11 cellular contexts compared by ENCODE assay signal in the genomic region with DNA sequence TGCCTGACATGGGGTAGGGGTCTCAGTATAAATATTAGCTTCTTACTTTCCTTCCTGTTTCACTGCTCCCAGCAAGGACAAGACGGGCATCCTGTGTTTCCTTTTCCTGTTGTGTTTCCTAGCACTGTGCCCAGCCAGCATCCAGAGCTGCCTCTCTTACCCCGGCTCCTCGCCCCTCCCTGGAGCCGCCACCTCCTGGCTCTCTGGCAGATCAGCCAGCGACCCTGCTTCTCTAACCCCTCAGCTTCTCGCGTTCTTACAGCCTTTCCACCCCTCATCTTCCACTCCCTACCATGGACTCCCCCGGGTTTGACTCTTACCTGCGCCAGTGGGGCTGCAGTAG. TPM values are rescaled to one million over a fixed set of nuclear protein-coding genes. Genes with fewer than 3 reads are reported as not detected.
DNase-seq lines count a peak whose midpoint lies in the region; ATAC-seq and TF ChIP-seq lines count a peak whose summit lies in the region.
"Had no signal": no experiment of that assay in that cellular context is flagged by ENCODE, and none has a peak within 500 bp of the region (broad histone marks: within the 10 kb centered on the region; RNA-seq: fewer than 3 reads in every experiment).

No MANE protein-coding gene starts in this region.

- H3K27me3 ChIP-seq in thyroid gland (no peaks in the 10 kb centered on the region), HAP-1 (ENCODE audit: low read depth) (no peaks in the 10 kb centered on the region)

- no peak overlapping the region for H3K4me3 ChIP-seq in thyroid gland (replicated peaks in 1 of 3)
- H3K4me3 ChIP-seq in HAP-1: no peak overlapping the region
- H3K4me3 ChIP-seq: SK-N-MC had no signal

- WGBS in adipose tissue, 3 donors: 36 to 67% (median 38%) methylated on average over 9 of the region's 9 CpGs
- 56 to 61% methylated on average over 9 of the region's 9 CpGs for WGBS in thyroid gland, 2 donors

- H3K27ac Mint-ChIP-seq in activated naive CD4-positive, alpha-beta T cell treated with anti-CD3 and anti-CD28 coated beads for 36 hours: peak overlapping the region; percentile 98
- peak overlapping the region in 3 of 6 donors; percentile 29 to 99 (median 56) for H3K27ac Mint-ChIP-seq in naive B cell

- intact Hi-C loops in activated naive CD4-positive, alpha-beta T cell treated with anti-CD3 and anti-CD28 coated beads for 36 hours (cut with micrococcal nuclease): loop anchor here (1.0 to 2.0 kb wide), 2 partner anchors 15 to 35 kb away; no protein-coding TSS in a partner anchor
- intact Hi-C loops in thyroid gland (cut with DNase I): no loop called here

- CTCF ChIA-PET in activated naive CD4-positive, alpha-beta T cell treated with anti-CD3 and anti-CD28 coated beads for 36 hours (lab: Charles Lee): interaction anchor here (0.7 to 27.8 kb wide), 12 partner anchors 10 to 162 kb away, joined by 3 to 848 read pairs (median 6); a partner anchor contains a TSS

- H3K27ac ChIP-seq in adipose tissue (ENCODE audit: low read depth, low read length) (peak overlapping the region; percentile 40), thyroid gland (peak overlapping the region; percentile 16 to 71 (median 62))
- H3K27ac ChIP-seq: SK-N-MC had no signal

- TF ChIP-seq CTCF in thyroid gland (IDR thresholded peaks at IDR 0.05): no peak

- ATAC-seq in naive B cell (ENCODE audit: low read depth in 2 of 2): no peak

- H3K4me3 Mint-ChIP-seq in activated naive CD4-positive, alpha-beta T cell treated with anti-CD3 and anti-CD28 coated beads for 36 hours: no peak overlapping the region
- peak overlapping the region in 5 of 8 donors; percentile 16 to 63 (median 41) for H3K4me3 Mint-ChIP-seq in naive B cell

- TF ChIP-seq POLR2A in thyroid gland (IDR thresholded peaks at IDR 0.05): no peak

- H3K9me3 ChIP-seq in thyroid gland: no peaks in the 10 kb centered on the region
- no peaks in the 10 kb centered on the region for H3K9me3 ChIP-seq in HAP-1

- H3K4me1 Mint-ChIP-seq in activated naive CD4-positive, alpha-beta T cell treated with anti-CD3 and anti-CD28 coated beads for 36 hours (ENCODE audit: low read depth): peaks cover 82% of the 10 kb centered on the region
- H3K4me1 Mint-ChIP-seq in naive B cell: peaks cover 58 to 80% (median 79%) of the 10 kb centered on the region in 3 donors

- in situ Hi-C loops in HAP-1 (cut with MboI; ENCODE audit: low sequenced_read_pairs): no loop called here

- no peaks in the 10 kb centered on the region for H3K27me3 Mint-ChIP-seq in activated naive CD4-positive, alpha-beta T cell treated with anti-CD3 and anti-CD28 coated beads for 36 hours (ENCODE audit: low read depth)
- H3K27me3 Mint-ChIP-seq in naive B cell: no peaks in the 10 kb centered on the region

- H3K4me1 ChIP-seq in thyroid gland: peaks cover 50 to 81% of the 10 kb centered on the region in 2 donors
- H3K4me1 ChIP-seq in HAP-1: no peaks in the 10 kb centered on the region

- H3K9me3 Mint-ChIP-seq in activated naive CD4-positive, alpha-beta T cell treated with anti-CD3 and anti-CD28 coated beads for 36 hours: no peaks in the 10 kb centered on the region
- no peaks in the 10 kb centered on the region for H3K9me3 Mint-ChIP-seq in naive B cell

- H3K36me3 Mint-ChIP-seq in activated naive CD4-positive, alpha-beta T cell treated with anti-CD3 and anti-CD28 coated beads for 36 hours (ENCODE audit: low read depth): peaks cover 39% of the 10 kb centered on the region
- H3K36me3 Mint-ChIP-seq in naive B cell: peaks cover 0 to 8% of the 10 kb centered on the region in 2 donors

- DNase-seq in activated naive CD4-positive, alpha-beta T cell treated with anti-CD3 and anti-CD28 coated beads for 36 hours: no peak
- DNase-seq in activated naive CD4-positive, alpha-beta T cell treated with Interleukin-2 at 50 U/mL for 16 hours: no peak
- DNase-seq in naive B cell (no peak), thyroid gland (no peak), NCI-H1417 treated with DMSO at 0.1 percent for 48 hours (lab: John Stamatoyannopoulos, UW) (no peak), HAP-1 (ENCODE audit: low spot score in 2 of 2) (no peak), activated gamma-delta T cell (lab: John Stamatoyannopoulos, UW) (no peak)
- DNase-seq: KBM-7, NCI-H526 had no signal

- H3K36me3 ChIP-seq in thyroid gland (peaks cover 16 to 18% of the 10 kb centered on the region in 2 donors), HAP-1 (replicated peaks) (peaks cover under 1% of the 10 kb centered on the region; the same call in 1 of the 2 replicates)

RNA-seq across cellular contexts. Expression of a gene that starts 17.8 kb away (rescaled TPM):
- 100 to 1,000 TPM; 272 to 289 TPM for total RNA-seq in activated naive CD4-positive, alpha-beta T cell treated with anti-CD3 and anti-CD28 coated beads for 36 hours
- polyA plus RNA-seq in adipose tissue: 100 to 1,000 TPM in 1 of 3 donors, 10 to 100 TPM in 2; 18.9 to 107 (median 59.0) TPM
- polyA plus RNA-seq in naive B cell (ENCODE audit: low read depth in 6 of 6): 10 to 100 TPM in 1 of 6 donors, 1 to 10 TPM in 5; 4.5 to 17.1 (median 7.0) TPM
- total RNA-seq in thyroid gland: 10 to 100 TPM; 44.5 to 61.9 (median 52.6) TPM

RNA-seq across cellular contexts. Expression of a gene that starts 28.8 kb away (rescaled TPM):
- total RNA-seq in activated naive CD4-positive, alpha-beta T cell treated with anti-CD3 and anti-CD28 coated beads for 36 hours: 10 to 100 TPM; 16.6 to 21.0 TPM
- polyA plus RNA-seq in adipose tissue (10 to 100 TPM in 2 of 3 donors, 1 to 10 TPM in 1; 9.8 to 21.4 (median 17.0) TPM), naive B cell (ENCODE audit: low read depth in 6 of 6) (10 to 100 TPM; 12.2 to 18.3 (median 13.9) TPM)
- total RNA-seq in thyroid gland: 100 to 1,000 TPM in 3 of 4 donors, 10 to 100 TPM in 1; 59.3 to 276 (median 187) TPM

RNA-seq across cellular contexts. Expression of a gene that starts 43.2 kb away (rescaled TPM):
- total RNA-seq in activated naive CD4-positive, alpha-beta T cell treated with anti-CD3 and anti-CD28 coated beads for 36 hours: 1 to 10 TPM; 1.5 to 1.6 TPM
- 100 to 1,000 TPM in 1 of 3 donors, 10 to 100 TPM in 2; 11.6 to 239 (median 57.9) TPM for polyA plus RNA-seq in adipose tissue
- polyA plus RNA-seq in naive B cell (ENCODE audit: low read depth in 6 of 6): 1 to 10 TPM in 2 of 6 donors, under 1 TPM in 3, not detected in 1; 0.39 to 2.6 (median 0.52) TPM
- 100 to 1,000 TPM in 2 of 4 donors, 10 to 100 TPM in 2; 87.3 to 178 (median 125) TPM for total RNA-seq in thyroid gland

Comparison
In these comparisons a context has a peak if more than half of its experiments do, and no peak if none do; other contexts are left out.
1. RNA of a gene that starts 17.8 kb away (total RNA-seq): 272 to 289 TPM in activated naive CD4-positive, alpha-beta T cell treated with anti-CD3 and anti-CD28 coated beads for 36 hours; 44.5 to 61.9 TPM in thyroid gland; every median in the first group is over 4 times any median in the second.
2. RNA of a gene that starts 43.2 kb away (total RNA-seq): 87.3 to 178 TPM in thyroid gland; 1.5 to 1.6 TPM in activated naive CD4-positive, alpha-beta T cell treated with anti-CD3 and anti-CD28 coated beads for 36 hours; every median in the first group is over 10 times any median in the second.